In the genomic region with DNA sequence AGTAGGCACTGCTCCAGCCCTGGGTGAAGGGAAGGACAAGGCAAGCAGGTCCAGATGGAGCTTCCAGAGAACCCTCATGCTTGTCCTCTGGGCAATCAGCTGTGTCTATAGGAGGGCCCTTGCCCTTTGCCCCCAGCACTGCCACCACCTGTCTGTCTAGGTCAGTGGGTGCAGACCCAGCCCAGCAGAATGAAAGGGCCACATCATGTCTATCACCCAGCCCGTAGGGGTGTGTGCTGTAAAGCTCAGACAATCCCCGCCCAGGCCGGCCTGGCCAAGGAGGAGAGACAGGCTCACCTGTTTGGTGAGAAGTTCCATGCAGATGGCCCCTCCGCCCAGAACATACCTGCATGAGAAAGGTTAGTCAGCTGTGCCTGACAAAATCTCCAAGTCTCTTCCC, we compare ENCODE assay signal across 31 cellular contexts. TPM values are rescaled to one million over a fixed set of nuclear protein-coding genes. Genes with fewer than 3 reads are reported as not detected.
A peak's percentile ranks its signal among the peaks of the same experiment; 100 is the strongest.
DNase-seq lines count a peak whose midpoint lies in the region; ATAC-seq, FAIRE-seq and TF ChIP-seq lines count a peak whose summit lies in the region.
"Had no signal": no experiment of that assay in that cellular context is flagged by ENCODE, and none has a peak within 500 bp of the region (broad histone marks: within the 10 kb centered on the region; RNA-seq: fewer than 3 reads in every experiment).

No MANE protein-coding gene starts in this region.

- peaks cover 15% of the 10 kb centered on the region for H3K4me1 ChIP-seq in mucosa of descending colon (ENCODE audit: low read depth)
- H3K4me1 ChIP-seq in HepG2 (ENCODE audit: insufficient read depth, low read length): peaks cover 37% of the 10 kb centered on the region

- H2AFZ ChIP-seq in HepG2 (ENCODE audit: low read length): no peak overlapping the region
- H2AFZ ChIP-seq: PC-9 had no signal

- POLR2A ChIA-PET in HepG2 (lab: Yijun Ruan, JAX): no interaction called here

- H3K4me1 Mint-ChIP-seq in activated T-cell treated with anti-CD3 and anti-CD28 coated beads, Interleukin-2, amount 50 U/mL, for 24 hours (ENCODE audit: low read depth): peaks cover 41% of the 10 kb centered on the region
- H3K4me1 Mint-ChIP-seq in dendritic cell treated with granulocyte-macrophage colony-stimulating factor and Interleukin-4, amounts not matched to agents 40 ng/mL and 50 ng/mL, for 4 days (ENCODE audit: low read depth): peaks cover 64% of the 10 kb centered on the region

- peaks cover 43% of the 10 kb centered on the region for H3K36me3 ChIP-seq in mucosa of descending colon (ENCODE audit: low read depth)
- H3K36me3 ChIP-seq in HepG2 (replicated peaks in 1 of 2; ENCODE audit: control insufficient read depth in 1 of 2, insufficient read depth in 2 of 2, low read length in 2 of 2): peaks cover 39 to 72% of the 10 kb centered on the region in 2 experiments

- no peaks in the 10 kb centered on the region for H3K9me3 Mint-ChIP-seq in activated T-cell treated with anti-CD3 and anti-CD28 coated beads, Interleukin-2, amount 50 U/mL, for 24 hours
- H3K9me3 Mint-ChIP-seq in dendritic cell treated with granulocyte-macrophage colony-stimulating factor and Interleukin-4, amounts not matched to agents 40 ng/mL and 50 ng/mL, for 4 days: no peaks in the 10 kb centered on the region
- H3K9me3 Mint-ChIP-seq: CD14-positive monocyte; CD8-positive, alpha-beta memory T cell; IgD-negative memory B cell had no signal

- DNase-seq in activated T-cell treated with anti-CD3 and anti-CD28 coated beads, Interleukin-2, amount 50 U/mL, for 24 hours: no peak
- no peak for DNase-seq in activated T-cell treated with anti-CD3 and anti-CD28 coated beads, Interleukin-2, amount 50 U/mL, for 1 hour
- DNase-seq in mucosa of descending colon (peak in 2 of 3 donors; percentile 19 to 38), HepG2 (ENCODE audit: low spot score) (no peak), cerebellum (ENCODE audit: low spot score) (no peak), NCI-H1417 (lab: John Stamatoyannopoulos, UW) (no peak)
- DNase-seq: Calu3; CD8-positive, alpha-beta memory T cell; DMS79 treated with DMSO at 0.1 percent for 48 hours; GF-D8; Karpas-422; NCI-H1092 treated with DMSO at 0.1 percent for 48 hours; NCI-H1436 treated with DMSO at 0.1 percent for 48 hours; NCI-H187 treated with DMSO at 0.1 percent for 48 hours; NCI-H2171 treated with DMSO at 0.1 percent for 48 hours; NCI-H345; NCI-H510A treated with DMSO at 0.1 percent for 48 hours; NCI-H748 treated with DMSO at 0.1 percent for 48 hours; NK-92 treated with Interleukin-12 subunit alpha and Interleukin-12 subunit beta, amount 100 ng/mL, for 24 hours; PC-9; RPMI8226; SHP77 had no signal

- H3K27ac Mint-ChIP-seq in activated T-cell treated with anti-CD3 and anti-CD28 coated beads, Interleukin-2, amount 50 U/mL, for 24 hours: peak overlapping the region; percentile 62
- H3K27ac Mint-ChIP-seq in dendritic cell treated with granulocyte-macrophage colony-stimulating factor and Interleukin-4, amounts not matched to agents 40 ng/mL and 50 ng/mL, for 4 days: peak overlapping the region; percentile 35
- H3K27ac Mint-ChIP-seq: B cell had no signal

- no peak overlapping the region for H3K27ac ChIP-seq in HepG2 (ENCODE audit: extremely low read length, insufficient read depth, low read length)
- H3K27ac ChIP-seq: 22Rv1, PC-9 had no signal

- H3K9me3 ChIP-seq in mucosa of descending colon: no peaks in the 10 kb centered on the region
- no peaks in the 10 kb centered on the region for H3K9me3 ChIP-seq in HepG2 (ENCODE audit: low read length)

- TF ChIP-seq EP300 in HepG2 (IDR thresholded peaks at IDR 0.05; ENCODE audit: low read depth in 2 of 2, low read length in 2 of 2) (no peak), HepG2 (CRISPR knock-in tag; IDR thresholded peaks at IDR 0.05; ENCODE audit: borderline replicate concordance) (no peak)

- H3K4me3 Mint-ChIP-seq in activated T-cell treated with anti-CD3 and anti-CD28 coated beads, Interleukin-2, amount 50 U/mL, for 24 hours: no peak overlapping the region
- H3K4me3 Mint-ChIP-seq in dendritic cell treated with granulocyte-macrophage colony-stimulating factor and Interleukin-4, amounts not matched to agents 40 ng/mL and 50 ng/mL, for 4 days: no peak overlapping the region
- H3K4me3 Mint-ChIP-seq: B cell; CD14-positive monocyte; CD8-positive, alpha-beta memory T cell had no signal

- ATAC-seq in mucosa of descending colon: peak; percentile 62
- ATAC-seq in HepG2: no peak
- ATAC-seq in GM18870 (IDR thresholded peaks at IDR 0.05; ENCODE audit: unreplicated experiment): no peak

- H3K4me3 ChIP-seq in mucosa of descending colon (no peak overlapping the region), HepG2 (replicated peaks in 1 of 3; ENCODE audit: insufficient read depth in 1 of 3, low read depth in 2 of 3, low read length in 3 of 3) (no peak overlapping the region)
- H3K4me3 ChIP-seq: PC-9 had no signal

- in situ Hi-C loops in HepG2 (cut with HindIII; ENCODE audit: extremely low pct_ligation_motif_present, low pct_unique_long_range_greater_than_20kb): no loop called here

- no peaks in the 10 kb centered on the region for H3K27me3 Mint-ChIP-seq in activated T-cell treated with anti-CD3 and anti-CD28 coated beads, Interleukin-2, amount 50 U/mL, for 24 hours
- H3K27me3 Mint-ChIP-seq in dendritic cell treated with granulocyte-macrophage colony-stimulating factor and Interleukin-4, amounts not matched to agents 40 ng/mL and 50 ng/mL, for 4 days: no peaks in the 10 kb centered on the region
- H3K27me3 Mint-ChIP-seq: B cell; CD8-positive, alpha-beta memory T cell; IgD-negative memory B cell had no signal

- no peaks in the 10 kb centered on the region for H3K27me3 ChIP-seq in HepG2 (ENCODE audit: control insufficient read depth in 1 of 2, insufficient read depth in 2 of 2, low read length in 2 of 2)

- H4K20me1 ChIP-seq in HepG2 (ENCODE audit: insufficient read depth, low read length): no peaks in the 10 kb centered on the region

- H3K9ac ChIP-seq in HepG2 (ENCODE audit: insufficient read depth, low read depth, low read length): no peak overlapping the region

- TF ChIP-seq CTCF in mucosa of descending colon (IDR thresholded peaks at IDR 0.05) (no peak), HepG2 (CRISPR knock-in tag; IDR thresholded peaks at IDR 0.05) (no peak)

- TF ChIP-seq POLR2A in HepG2 (IDR thresholded peaks at IDR 0.05; ENCODE audit: insufficient read depth in 1 of 2, low read depth in 2 of 2, low read length in 2 of 2): no peak

- no peak overlapping the region for H3K4me2 ChIP-seq in HepG2 (ENCODE audit: low read depth, low read length)
- H3K4me2 ChIP-seq: PC-9 had no signal

- CTCF ChIA-PET in HepG2 (lab: Yijun Ruan, JAX; ENCODE audit: low intra/inter-chr PET ratio, low total read pairs): no interaction called here

- 100% methylated on average over 1 of the region's 4 CpGs for WGBS in HepG2 (ENCODE audit: low lambda C conversion rate)

- no peak for FAIRE-seq in HepG2 (lab: Jason Lieb, UNC)
- FAIRE-seq: GM12891, H54 had no signal

- TF ChIP-seq RAD21 in HepG2 (CRISPR knock-in tag; IDR thresholded peaks at IDR 0.05): no peak

- peaks cover 84% of the 10 kb centered on the region for H3K36me3 Mint-ChIP-seq in activated T-cell treated with anti-CD3 and anti-CD28 coated beads, Interleukin-2, amount 50 U/mL, for 24 hours (ENCODE audit: low read depth)
- H3K36me3 Mint-ChIP-seq in dendritic cell treated with granulocyte-macrophage colony-stimulating factor and Interleukin-4, amounts not matched to agents 40 ng/mL and 50 ng/mL, for 4 days (ENCODE audit: low read depth): peaks cover 80% of the 10 kb centered on the region

- intact Hi-C loops in dendritic cell treated with granulocyte-macrophage colony-stimulating factor and Interleukin-4, amounts not matched to agents 40 ng/mL and 50 ng/mL, for 4 days (cut with micrococcal nuclease): no loop called here
- intact Hi-C loops in mucosa of descending colon (cut with DNase I, micrococcal nuclease): no loop called here
- intact Hi-C loops in HepG2 (cut with micrococcal nuclease; ENCODE audit: unreplicated experiment): no loop called here

- peaks cover 14% of the 10 kb centered on the region for H3K79me2 ChIP-seq in HepG2 (ENCODE audit: insufficient read depth, low read length)

- no TSS peak for BruUV-seq in HepG2 (replicated peaks; lab: Mats Ljungman, UMichigan)

RNA-seq across cellular contexts. Expression of a gene that starts 7.0 kb away (rescaled TPM):
- total RNA-seq in mucosa of descending colon (10 to 100 TPM; 52.8 to 81.7 (median 81.0) TPM), HepG2 (2016; rRNA removed; fragmentation: Illumina TruSeq; extraction: Trizol) (37.9 and 41.7 TPM in 2 replicates), cerebellum (15.2 TPM)
- total RNA-seq in HepG2 (2016; cell fraction: cytosol; rRNA removed; fragmentation: Illumina TruSeq; extraction: Trizol; ENCODE audit: low read depth): 25.3 and 28.6 TPM in 2 replicates
- total RNA-seq in HepG2 (2016; cell fraction: insoluble cytoplasmic fraction; rRNA removed; fragmentation: Illumina TruSeq; extraction: Trizol): 30.4 and 39.8 TPM in 2 replicates
- 62.1 and 67.2 TPM in 2 replicates for total RNA-seq in HepG2 (2016; cell fraction: membrane; rRNA removed; fragmentation: Illumina TruSeq; extraction: Trizol)
- total RNA-seq in HepG2 (2016; cell fraction: nucleus; rRNA removed; fragmentation: Illumina TruSeq; extraction: Trizol): 22.1 and 39.3 TPM in 2 replicates
- 11.7 and 12.0 TPM in 2 replicates for polyA plus RNA-seq in HepG2 (2011; rRNA removed)
- polyA plus RNA-seq in HepG2 (2011; cell fraction: cytosol; rRNA removed): 8.0 and 9.6 TPM in 2 replicates
- 14.6 and 16.1 TPM in 2 replicates for polyA plus RNA-seq in HepG2 (2011; cell fraction: nucleus; rRNA removed)
- polyA plus RNA-seq in HepG2 (2012): 38.7 and 55.5 TPM in 2 replicates
- polyA plus RNA-seq in HepG2 (2016; cell fraction: cytosol; fragmentation: Illumina TruSeq; extraction: Trizol; ENCODE audit: low read depth): 54.7 and 56.1 TPM in 2 replicates
- polyA plus RNA-seq in HepG2 (2016; cell fraction: insoluble cytoplasmic fraction; fragmentation: Illumina TruSeq; extraction: Trizol; ENCODE audit: low read depth): 55.4 and 68.5 TPM in 2 replicates
- 93.4 and 96.6 TPM in 2 replicates for polyA plus RNA-seq in HepG2 (2016; cell fraction: membrane; fragmentation: Illumina TruSeq; extraction: Trizol; ENCODE audit: low read depth)
- polyA plus RNA-seq in HepG2 (2016; cell fraction: nucleus; fragmentation: Illumina TruSeq; extraction: Trizol; ENCODE audit: insufficient read depth, low read depth): 82.9 and 88.0 TPM in 2 replicates
- 7.3 and 19.3 TPM in 2 replicates for polyA minus RNA-seq in HepG2 (2011; rRNA and poly(A)+ RNA removed; ENCODE audit: low replicate concordance)
- polyA minus RNA-seq in HepG2 (2011; cell fraction: cytosol; rRNA and poly(A)+ RNA removed): 8.6 and 10.4 TPM in 2 replicates
- 10.8 and 15.2 TPM in 2 replicates for polyA minus RNA-seq in HepG2 (2011; cell fraction: nucleus; rRNA and poly(A)+ RNA removed)

RNA-seq across cellular contexts. Expression of a gene that starts 16.1 kb away (rescaled TPM):
- total RNA-seq in mucosa of descending colon: under 1 TPM; 0.17 to 0.92 (median 0.24) TPM
- 0.07 TPM in 1 of 2 replicates, not detected in the other for total RNA-seq in HepG2 (2016; rRNA removed; fragmentation: Illumina TruSeq; extraction: Trizol)
- not detected in 2 replicates for total RNA-seq in HepG2 (2016; cell fraction: cytosol; rRNA removed; fragmentation: Illumina TruSeq; extraction: Trizol; ENCODE audit: low read depth)
- 0.06 TPM in 1 of 2 replicates, not detected in the other for total RNA-seq in HepG2 (2016; cell fraction: insoluble cytoplasmic fraction; rRNA removed; fragmentation: Illumina TruSeq; extraction: Trizol)
- total RNA-seq in HepG2 (2016; cell fraction: membrane; rRNA removed; fragmentation: Illumina TruSeq; extraction: Trizol): not detected in 2 replicates
- total RNA-seq in HepG2 (2016; cell fraction: nucleus; rRNA removed; fragmentation: Illumina TruSeq; extraction: Trizol): 0.19 TPM in 1 of 2 replicates, not detected in the other
- 0.03 and 0.07 TPM in 2 replicates for polyA plus RNA-seq in HepG2 (2011; rRNA removed)
- 0.01 TPM in 1 of 2 replicates, not detected in the other for polyA plus RNA-seq in HepG2 (2011; cell fraction: cytosol; rRNA removed)
- polyA plus RNA-seq in HepG2 (2011; cell fraction: nucleus; rRNA removed): 0.07 and 0.18 TPM in 2 replicates
- polyA plus RNA-seq in HepG2 (2012): 0.04 and 0.07 TPM in 2 replicates
- polyA plus RNA-seq in HepG2 (2016; cell fraction: cytosol; fragmentation: Illumina TruSeq; extraction: Trizol; ENCODE audit: low read depth): not detected in 2 replicates
- not detected in 2 replicates for polyA plus RNA-seq in HepG2 (2016; cell fraction: insoluble cytoplasmic fraction; fragmentation: Illumina TruSeq; extraction: Trizol; ENCODE audit: low read depth)
- polyA plus RNA-seq in HepG2 (2016; cell fraction: membrane; fragmentation: Illumina TruSeq; extraction: Trizol; ENCODE audit: low read depth): not detected in 2 replicates
- polyA plus RNA-seq in HepG2 (2016; cell fraction: nucleus; fragmentation: Illumina TruSeq; extraction: Trizol; ENCODE audit: insufficient read depth, low read depth): 0.26 TPM in 1 of 2 replicates, not detected in the other
- polyA minus RNA-seq in HepG2 (2011; rRNA and poly(A)+ RNA removed; ENCODE audit: low replicate concordance): 0.21 and 0.24 TPM in 2 replicates
- not detected in 2 replicates for polyA minus RNA-seq in HepG2 (2011; cell fraction: cytosol; rRNA and poly(A)+ RNA removed)
- polyA minus RNA-seq in HepG2 (2011; cell fraction: nucleus; rRNA and poly(A)+ RNA removed): 0.12 and 0.13 TPM in 2 replicates
- total RNA-seq in cerebellum: 16.2 TPM
- total RNA-seq: B cell; CD8-positive, alpha-beta memory T cell; PC-9 had no signal
- polyA plus RNA-seq: CD14-positive monocyte had no signal

RNA-seq across cellular contexts. Expression of a gene that starts 49.3 kb away (rescaled TPM):
- total RNA-seq in mucosa of descending colon (1 to 10 TPM; 3.6 to 7.7 (median 6.0) TPM), HepG2 (2016; rRNA removed; fragmentation: Illumina TruSeq; extraction: Trizol) (not detected in 2 replicates), cerebellum (2.8 TPM)
- not detected in 2 replicates for total RNA-seq in HepG2 (2016; cell fraction: cytosol; rRNA removed; fragmentation: Illumina TruSeq; extraction: Trizol; ENCODE audit: low read depth)
- not detected in 2 replicates for total RNA-seq in HepG2 (2016; cell fraction: insoluble cytoplasmic fraction; rRNA removed; fragmentation: Illumina TruSeq; extraction: Trizol)
- total RNA-seq in HepG2 (2016; cell fraction: membrane; rRNA removed; fragmentation: Illumina TruSeq; extraction: Trizol): not detected in 2 replicates
- total RNA-seq in HepG2 (2016; cell fraction: nucleus; rRNA removed; fragmentation: Illumina TruSeq; extraction: Trizol): not detected in 2 replicates
- not detected in 2 replicates for polyA plus RNA-seq in HepG2 (2011; rRNA removed)
- not detected in 2 replicates for polyA plus RNA-seq in HepG2 (2011; cell fraction: cytosol; rRNA removed)
- polyA plus RNA-seq in HepG2 (2011; cell fraction: nucleus; rRNA removed): not detected in 2 replicates
- polyA plus RNA-seq in HepG2 (2012): not detected in 2 replicates
- polyA plus RNA-seq in HepG2 (2016; cell fraction: cytosol; fragmentation: Illumina TruSeq; extraction: Trizol; ENCODE audit: low read depth): not detected in 2 replicates
- not detected in 2 replicates for polyA plus RNA-seq in HepG2 (2016; cell fraction: insoluble cytoplasmic fraction; fragmentation: Illumina TruSeq; extraction: Trizol; ENCODE audit: low read depth)
- polyA plus RNA-seq in HepG2 (2016; cell fraction: membrane; fragmentation: Illumina TruSeq; extraction: Trizol; ENCODE audit: low read depth): not detected in 2 replicates
- not detected in 2 replicates for polyA plus RNA-seq in HepG2 (2016; cell fraction: nucleus; fragmentation: Illumina TruSeq; extraction: Trizol; ENCODE audit: insufficient read depth, low read depth)
- polyA minus RNA-seq in HepG2 (2011; rRNA and poly(A)+ RNA removed; ENCODE audit: low replicate concordance): not detected in 2 replicates
- not detected in 2 replicates for polyA minus RNA-seq in HepG2 (2011; cell fraction: cytosol; rRNA and poly(A)+ RNA removed)
- polyA minus RNA-seq in HepG2 (2011; cell fraction: nucleus; rRNA and poly(A)+ RNA removed): not detected in 2 replicates
- total RNA-seq: B cell; Calu3; CD8-positive, alpha-beta memory T cell; PC-9 had no signal
- polyA plus RNA-seq: CD14-positive monocyte; CD8-positive, alpha-beta memory T cell; IgD-negative memory B cell had no signal

RNA-seq across cellular contexts. Expression of a gene that starts 49.5 kb away (rescaled TPM):
- total RNA-seq in mucosa of descending colon (1 to 10 TPM in 1 of 3 donors, under 1 TPM in 2; 0.65 to 2.0 (median 0.72) TPM), HepG2 (2016; rRNA removed; fragmentation: Illumina TruSeq; extraction: Trizol) (not detected in 2 replicates), cerebellum (0.82 TPM)
- not detected in 2 replicates for total RNA-seq in HepG2 (2016; cell fraction: cytosol; rRNA removed; fragmentation: Illumina TruSeq; extraction: Trizol; ENCODE audit: low read depth)
- not detected in 2 replicates for total RNA-seq in HepG2 (2016; cell fraction: insoluble cytoplasmic fraction; rRNA removed; fragmentation: Illumina TruSeq; extraction: Trizol)
- not detected in 2 replicates for total RNA-seq in HepG2 (2016; cell fraction: membrane; rRNA removed; fragmentation: Illumina TruSeq; extraction: Trizol)
- total RNA-seq in HepG2 (2016; cell fraction: nucleus; rRNA removed; fragmentation: Illumina TruSeq; extraction: Trizol): not detected in 2 replicates
- polyA plus RNA-seq in HepG2 (2011; rRNA removed): not detected in 2 replicates
- polyA plus RNA-seq in HepG2 (2011; cell fraction: cytosol; rRNA removed): not detected in 2 replicates
- polyA plus RNA-seq in HepG2 (2011; cell fraction: nucleus; rRNA removed): not detected in 2 replicates
- not detected in 2 replicates for polyA plus RNA-seq in HepG2 (2012)
- not detected in 2 replicates for polyA plus RNA-seq in HepG2 (2016; cell fraction: cytosol; fragmentation: Illumina TruSeq; extraction: Trizol; ENCODE audit: low read depth)
- not detected in 2 replicates for polyA plus RNA-seq in HepG2 (2016; cell fraction: insoluble cytoplasmic fraction; fragmentation: Illumina TruSeq; extraction: Trizol; ENCODE audit: low read depth)
- polyA plus RNA-seq in HepG2 (2016; cell fraction: membrane; fragmentation: Illumina TruSeq; extraction: Trizol; ENCODE audit: low read depth): not detected in 2 replicates
- not detected in 2 replicates for polyA plus RNA-seq in HepG2 (2016; cell fraction: nucleus; fragmentation: Illumina TruSeq; extraction: Trizol; ENCODE audit: insufficient read depth, low read depth)
- polyA minus RNA-seq in HepG2 (2011; rRNA and poly(A)+ RNA removed; ENCODE audit: low replicate concordance): 0.07 TPM in 1 of 2 replicates, not detected in the other
- not detected in 2 replicates for polyA minus RNA-seq in HepG2 (2011; cell fraction: cytosol; rRNA and poly(A)+ RNA removed)
- not detected in 2 replicates for polyA minus RNA-seq in HepG2 (2011; cell fraction: nucleus; rRNA and poly(A)+ RNA removed)
- total RNA-seq: B cell; Calu3; CD8-positive, alpha-beta memory T cell; PC-9; SK-MEL-5 had no signal
- polyA plus RNA-seq: CD14-positive monocyte; CD8-positive, alpha-beta memory T cell; IgD-negative memory B cell had no signal

RNA-seq across cellular contexts. Expression of a gene that starts 56.5 kb away (rescaled TPM):
- total RNA-seq in mucosa of descending colon (100 to 1,000 TPM; 127 to 149 (median 137) TPM), HepG2 (2016; rRNA removed; fragmentation: Illumina TruSeq; extraction: Trizol) (70.8 and 94.6 TPM in 2 replicates), cerebellum (82.4 TPM)
- total RNA-seq in HepG2 (2016; cell fraction: cytosol; rRNA removed; fragmentation: Illumina TruSeq; extraction: Trizol; ENCODE audit: low read depth): 9.0 and 11.2 TPM in 2 replicates
- total RNA-seq in HepG2 (2016; cell fraction: insoluble cytoplasmic fraction; rRNA removed; fragmentation: Illumina TruSeq; extraction: Trizol): 68.0 and 86.8 TPM in 2 replicates
- total RNA-seq in HepG2 (2016; cell fraction: membrane; rRNA removed; fragmentation: Illumina TruSeq; extraction: Trizol): 39.0 and 39.7 TPM in 2 replicates
- 58.4 and 70.1 TPM in 2 replicates for total RNA-seq in HepG2 (2016; cell fraction: nucleus; rRNA removed; fragmentation: Illumina TruSeq; extraction: Trizol)
- 78.6 and 86.2 TPM in 2 replicates for polyA plus RNA-seq in HepG2 (2011; rRNA removed)
- polyA plus RNA-seq in HepG2 (2011; cell fraction: cytosol; rRNA removed): 50.2 and 58.9 TPM in 2 replicates
- 99.9 and 117 TPM in 2 replicates for polyA plus RNA-seq in HepG2 (2011; cell fraction: nucleus; rRNA removed)
- 46.2 and 48.4 TPM in 2 replicates for polyA plus RNA-seq in HepG2 (2012)
- polyA plus RNA-seq in HepG2 (2016; cell fraction: cytosol; fragmentation: Illumina TruSeq; extraction: Trizol; ENCODE audit: low read depth): 2.9 and 3.4 TPM in 2 replicates
- polyA plus RNA-seq in HepG2 (2016; cell fraction: insoluble cytoplasmic fraction; fragmentation: Illumina TruSeq; extraction: Trizol; ENCODE audit: low read depth): 65.0 and 73.2 TPM in 2 replicates
- polyA plus RNA-seq in HepG2 (2016; cell fraction: membrane; fragmentation: Illumina TruSeq; extraction: Trizol; ENCODE audit: low read depth): 14.8 and 16.7 TPM in 2 replicates
- 73.4 and 80.3 TPM in 2 replicates for polyA plus RNA-seq in HepG2 (2016; cell fraction: nucleus; fragmentation: Illumina TruSeq; extraction: Trizol; ENCODE audit: insufficient read depth, low read depth)
- polyA minus RNA-seq in HepG2 (2011; rRNA and poly(A)+ RNA removed; ENCODE audit: low replicate concordance): 183 and 405 TPM in 2 replicates
- 60.8 and 69.1 TPM in 2 replicates for polyA minus RNA-seq in HepG2 (2011; cell fraction: cytosol; rRNA and poly(A)+ RNA removed)
- polyA minus RNA-seq in HepG2 (2011; cell fraction: nucleus; rRNA and poly(A)+ RNA removed): 94.0 and 140 TPM in 2 replicates

Comparison
In these comparisons a context has a peak if more than half of its experiments do, and no peak if none do; other contexts are left out.
1. DNase-seq: peak in mucosa of descending colon (2 of 3); none in activated T-cell treated with anti-CD3 and anti-CD28 coated beads, Interleukin-2, amount 50 U/mL, for 24 hours (single experiment), activated T-cell treated with anti-CD3 and anti-CD28 coated beads, Interleukin-2, amount 50 U/mL, for 1 hour (single experiment), HepG2 (single experiment), cerebellum (single experiment) and NCI-H1417 (0 of 3).